In genomic region chr1:17134036-17134435, GRCh38 we compare ENCODE assay signal across 18 cellular contexts. TPM values are rescaled to one million over a fixed set of nuclear protein-coding genes. Genes with fewer than 3 reads are reported as not detected.
DNase-seq lines count a peak whose midpoint lies in the region; ATAC-seq and TF ChIP-seq lines count a peak whose summit lies in the region.
"Had no signal": no experiment of that assay in that cellular context is flagged by ENCODE, and none has a peak within 500 bp of the region (broad histone marks: within the 10 kb centered on the region; RNA-seq: fewer than 3 reads in every experiment).

No MANE protein-coding gene starts in this region.

- H3K4me1 Mint-ChIP-seq in activated CD8-positive, alpha-beta T cell treated with anti-CD3 and anti-CD28 coated beads for 36 hours (ENCODE audit: low read depth): no peaks in the 10 kb centered on the region
- H3K4me1 Mint-ChIP-seq: CD4-positive, alpha-beta memory T cell had no signal

- POLR2A ChIA-PET in activated CD8-positive, alpha-beta T cell treated with anti-CD3 and anti-CD28 coated beads for 36 hours (lab: Charles Lee): no interaction called here

- no peak overlapping the region for H3K27ac Mint-ChIP-seq in activated CD8-positive, alpha-beta T cell treated with anti-CD3 and anti-CD28 coated beads for 36 hours
- H3K27ac Mint-ChIP-seq: GM23338, HFFc6 had no signal

- peaks cover 10% of the 10 kb centered on the region for H3K27me3 Mint-ChIP-seq in activated CD8-positive, alpha-beta T cell treated with anti-CD3 and anti-CD28 coated beads for 36 hours

- no peaks in the 10 kb centered on the region for H3K36me3 Mint-ChIP-seq in activated CD8-positive, alpha-beta T cell treated with anti-CD3 and anti-CD28 coated beads for 36 hours (ENCODE audit: low read depth)
- H3K36me3 Mint-ChIP-seq: CD14-positive monocyte; CD4-positive, alpha-beta memory T cell had no signal

- CTCF ChIA-PET in activated CD8-positive, alpha-beta T cell treated with anti-CD3 and anti-CD28 coated beads for 36 hours (lab: Charles Lee): interaction anchor here (1.0 kb wide), 1 partner anchor 8 kb away, joined by 3 read pairs; no protein-coding TSS in a partner anchor

- DNase-seq in DMS53 (lab: John Stamatoyannopoulos, UW) (peak; percentile 39), DMS53 treated with DMSO at 0.1 percent for 48 hours (lab: John Stamatoyannopoulos, UW; ENCODE audit: unreplicated experiment) (no peak), NCI-H69 (lab: John Stamatoyannopoulos, UW) (peak; percentile 70), left colon (no peak), SHP77 (lab: John Stamatoyannopoulos, UW) (no peak)
- no peak for DNase-seq in activated CD8-positive, alpha-beta T cell treated with anti-CD3 and anti-CD28 coated beads for 36 hours
- DNase-seq in stimulated activated CD4-positive, alpha-beta T cell treated with anti-CD3 and anti-CD28 coated beads, Interleukin-15, amount 100 ng/mL, for 24 hours: no peak
- DNase-seq in activated T-cell treated with anti-CD3 and anti-CD28 coated beads, Interleukin-2, amount 50 U/mL, for 1 hour: no peak
- DNase-seq: 8988T; CD4-positive, alpha-beta memory T cell; DMS79 treated with DMSO at 0.1 percent for 48 hours; GF-D8; H7; HFFc6 had no signal

- no peaks in the 10 kb centered on the region for H3K9me3 Mint-ChIP-seq in activated CD8-positive, alpha-beta T cell treated with anti-CD3 and anti-CD28 coated beads for 36 hours
- H3K9me3 Mint-ChIP-seq: HFFc6 had no signal

- TF ChIP-seq CTCF in activated CD8-positive, alpha-beta T cell treated with anti-CD3 and anti-CD28 coated beads for 36 hours (IDR thresholded peaks at IDR 0.05): no peak

- peak; percentile 83 for ATAC-seq in left colon
- ATAC-seq in activated CD8-positive, alpha-beta T cell treated with anti-CD3 and anti-CD28 coated beads for 36 hours: no peak
- ATAC-seq: GM23338, HCT116, HepG2 had no signal

- no peak overlapping the region for H3K4me3 Mint-ChIP-seq in activated CD8-positive, alpha-beta T cell treated with anti-CD3 and anti-CD28 coated beads for 36 hours
- H3K4me3 Mint-ChIP-seq: CD14-positive monocyte; CD4-positive, alpha-beta memory T cell; GM23338; HFFc6 had no signal

- intact Hi-C loops in left colon (cut with DNase I, micrococcal nuclease): no loop called here
- intact Hi-C loops in activated CD8-positive, alpha-beta T cell treated with anti-CD3 and anti-CD28 coated beads for 36 hours (cut with micrococcal nuclease): no loop called here

RNA-seq across cellular contexts. Expression of gene PADI2, which starts 14.8 kb away (rescaled TPM):
- 100 to 1,000 TPM; 276 to 278 TPM for total RNA-seq in left colon
- total RNA-seq in activated CD8-positive, alpha-beta T cell treated with anti-CD3 and anti-CD28 coated beads for 36 hours: not detected
- total RNA-seq: HepG2 had no signal

Comparison
In these comparisons a context has a peak if more than half of its experiments do, and no peak if none do; other contexts are left out.
1. DNase-seq: peak in DMS53 (single experiment) and NCI-H69 (single experiment); none in DMS53 treated with DMSO at 0.1 percent for 48 hours (single experiment), left colon (0 of 2), activated CD8-positive, alpha-beta T cell treated with anti-CD3 and anti-CD28 coated beads for 36 hours (single experiment), SHP77 (0 of 2), stimulated activated CD4-positive, alpha-beta T cell treated with anti-CD3 and anti-CD28 coated beads, Interleukin-15, amount 100 ng/mL, for 24 hours (single experiment) and activated T-cell treated with anti-CD3 and anti-CD28 coated beads, Interleukin-2, amount 50 U/mL, for 1 hour (single experiment).
2. RNA of gene PADI2, which starts 14.8 kb away (total RNA-seq): 276 to 278 TPM in left colon; not detected in activated CD8-positive, alpha-beta T cell treated with anti-CD3 and anti-CD28 coated beads for 36 hours; every median in the first group is over 100 times any median in the second.